In genomic region chr14:102591372-102591943, GRCh38 we compare ENCODE assay signal across 8 cellular contexts. TPM values are rescaled to one million over a fixed set of nuclear protein-coding genes. Genes with fewer than 3 reads are reported as not detected.
DNase-seq lines count a peak whose midpoint lies in the region; ATAC-seq and TF ChIP-seq lines count a peak whose summit lies in the region.

No MANE protein-coding gene starts in this region.

- BruUV-seq in MCF 10A (replicated peaks; lab: Mats Ljungman, UMichigan), result no TSS peak

- peaks cover 9% of the 10 kb centered on the region for H3K4me1 ChIP-seq in HAP-1
- H3K4me1 ChIP-seq in RWPE2 (ENCODE audit: insufficient read depth, poor library complexity, severe bottlenecking), result peaks cover 16% of the 10 kb centered on the region

- POLR2A ChIA-PET in MCF 10A (lab: Yijun Ruan, JAX), result interaction anchor here (0.9 to 1.9 kb wide), 11 partner anchors 12 to 82 kb away, joined by 3 to 21 read pairs (median 6); partner anchors contain the start of gene ANKRD9

- peak overlapping the region; percentile 85 for H3K4me3 Mint-ChIP-seq in MCF 10A (ENCODE audit: unreplicated experiment)

- no peaks in the 10 kb centered on the region for H3K9me3 ChIP-seq in HAP-1
- no peaks in the 10 kb centered on the region for H3K9me3 ChIP-seq in RWPE2 (ENCODE audit: severe bottlenecking)

- CTCF ChIA-PET in MCF 10A (lab: Yijun Ruan, JAX), result interaction anchor here (0.7 to 1.2 kb wide), 6 partner anchors 38 to 151 kb away, joined by 3 to 5 read pairs (median 3); no protein-coding TSS in a partner anchor

- H3K9me3 Mint-ChIP-seq in MCF 10A (ENCODE audit: unreplicated experiment), result no peaks in the 10 kb centered on the region

- peak; percentile 5; the same call in 2 of the 3 replicates for ATAC-seq in RWPE2 (ENCODE audit: low read depth)
- ATAC-seq in HG03521 (IDR thresholded peaks at IDR 0.05; ENCODE audit: unreplicated experiment), result no peak
- no peak for ATAC-seq in GM19023 (IDR thresholded peaks at IDR 0.05; ENCODE audit: unreplicated experiment)

- H3K4me1 Mint-ChIP-seq in MCF 10A (ENCODE audit: insufficient read depth, unreplicated experiment), result peaks cover 29% of the 10 kb centered on the region

- H3K36me3 ChIP-seq in HAP-1 (replicated peaks) (no peaks in the 10 kb centered on the region; the same call in 1 of the 2 replicates), RWPE2 (ENCODE audit: low read depth) (peaks cover 20% of the 10 kb centered on the region)

- peak overlapping the region; percentile 85 for H3K27ac Mint-ChIP-seq in MCF 10A (ENCODE audit: low read depth, unreplicated experiment)

- no peaks in the 10 kb centered on the region for H3K27me3 Mint-ChIP-seq in MCF 10A (ENCODE audit: insufficient read depth, unreplicated experiment)

- in situ Hi-C loops in HAP-1 (cut with MboI; ENCODE audit: low sequenced_read_pairs), result no loop called here

- intact Hi-C loops in MCF 10A (cut with micrococcal nuclease), result loop anchor here (2.0 kb wide), 1 partner anchor 39 kb away; no protein-coding TSS in a partner anchor

- peaks cover 21% of the 10 kb centered on the region for H3K36me3 Mint-ChIP-seq in MCF 10A (ENCODE audit: insufficient read depth, unreplicated experiment)

- H3K4me3 ChIP-seq in HAP-1, result peak overlapping the region; percentile 99
- H3K4me3 ChIP-seq in RWPE2 (ENCODE audit: severe bottlenecking), result peak overlapping the region; percentile 99

- peak overlapping the region; percentile 92 for H3K27ac ChIP-seq in RWPE2 (ENCODE audit: poor library complexity, severe bottlenecking)

- H3K27me3 ChIP-seq in HAP-1 (ENCODE audit: low read depth), result no peaks in the 10 kb centered on the region
- no peaks in the 10 kb centered on the region for H3K27me3 ChIP-seq in RWPE2 (ENCODE audit: insufficient read depth, poor library complexity, severe bottlenecking)

- peak; percentile 43 for DNase-seq in CD1c-positive myeloid dendritic cell (ENCODE audit: extremely low spot score)
- DNase-seq in HAP-1 (ENCODE audit: low spot score in 2 of 2), result peak in 1 of 2 experiments; percentile 54
- DNase-seq in RWPE2 (ENCODE audit: low spot score), result no peak
- DNase-seq in MCF 10A (ENCODE audit: unreplicated experiment), result peak; percentile 34
- DNase-seq in islet precursor cell, result peak; percentile 68
- peak; percentile 28 for DNase-seq in stimulated activated CD4-positive, alpha-beta T cell treated with anti-CD3 and anti-CD28 coated beads, Interleukin-12 subunit alpha, Interleukin-12 subunit beta, amount 100 ng/mL, for 4 hours

- TF ChIP-seq CTCF in RWPE2 (IDR thresholded peaks at IDR 0.05; ENCODE audit: poor library complexity, severe bottlenecking), result no peak
- no peak for TF ChIP-seq CTCF in MCF 10A (IDR thresholded peaks at IDR 0.05; ENCODE audit: unreplicated experiment)

RNA-seq across cellular contexts. Expression of gene RCOR1, which starts 1.0 kb away (rescaled TPM):
- 45.6 and 55.9 TPM in 2 replicates for total RNA-seq in MCF 10A (2022)
